Comparison of ENCODE assay signal across 19 cellular contexts in genomic region chr1:158251160-158251559, GRCh38. TPM values are rescaled to one million over a fixed set of nuclear protein-coding genes. Genes with fewer than 3 reads are reported as not detected.
"Had no signal": no experiment of that assay in that cellular context is flagged by ENCODE, and none has a peak within 500 bp of the region (broad histone marks: within the 10 kb centered on the region; RNA-seq: fewer than 3 reads in every experiment).

No MANE protein-coding gene starts in this region.

- H3K9me3 ChIP-seq: testis had no signal

- DNase-seq: activated CD4-positive, alpha-beta T cell treated with anti-CD3 and anti-CD28 coated beads for 1 hour; activated CD4-positive, alpha-beta T cell treated with anti-CD3 and anti-CD28 coated beads, Interleukin-2, amount 50 U/mL, for 1 hour; activated CD8-positive, alpha-beta T cell treated with anti-CD3 and anti-CD28 coated beads, Interleukin-2, amount 10 ng/mL, durations not matched to agents 7 days and 5 days; activated gamma-delta T cell; activated naive CD4-positive, alpha-beta T cell treated with anti-CD3 and anti-CD28 coated beads, Interleukin-2, amount 50 U/mL, for 16 hours; activated naive CD8-positive, alpha-beta T cell treated with anti-CD3 and anti-CD28 coated beads, Interleukin-2, amount 50 U/mL, for 24 hours; cerebellar nuclear complex; cortex of kidney; left colon; nucleus accumbens; posterior cingulate gyrus; stimulated activated CD4-positive, alpha-beta T cell treated with anti-CD3 and anti-CD28 coated beads, Interleukin-2, amount 100 ng/mL, for 48 hours; stimulated activated CD8-positive, alpha-beta memory T cell treated with anti-CD3 and anti-CD28 coated beads, Interleukin-4, amount 100 ng/mL, for 48 hours; stimulated activated naive B cell treated with anti-CD40 and anti-IgM and Interleukin-4, amounts not matched to agents 10 μg/mL and 1 μg/mL and 100 μg/mL, for 72 hours; testis had no signal

- H3K27me3 ChIP-seq: testis had no signal

- H3K4me3 ChIP-seq: testis had no signal

- H3K4me1 ChIP-seq: testis had no signal

- FAIRE-seq: keratinocyte, TTC549 had no signal

- H3K27ac ChIP-seq: epithelial cell of prostate, testis had no signal

RNA-seq across cellular contexts. Expression of gene CD1A, which starts 3.1 kb away (rescaled TPM):
- polyA plus RNA-seq: keratinocyte, neural cell had no signal

RNA-seq across cellular contexts. Expression of gene CD1C, which starts 38.6 kb away (rescaled TPM):
- polyA plus RNA-seq: keratinocyte, neural cell had no signal
